Comparison of ENCODE assay signal across 15 cellular contexts in the genomic region with DNA sequence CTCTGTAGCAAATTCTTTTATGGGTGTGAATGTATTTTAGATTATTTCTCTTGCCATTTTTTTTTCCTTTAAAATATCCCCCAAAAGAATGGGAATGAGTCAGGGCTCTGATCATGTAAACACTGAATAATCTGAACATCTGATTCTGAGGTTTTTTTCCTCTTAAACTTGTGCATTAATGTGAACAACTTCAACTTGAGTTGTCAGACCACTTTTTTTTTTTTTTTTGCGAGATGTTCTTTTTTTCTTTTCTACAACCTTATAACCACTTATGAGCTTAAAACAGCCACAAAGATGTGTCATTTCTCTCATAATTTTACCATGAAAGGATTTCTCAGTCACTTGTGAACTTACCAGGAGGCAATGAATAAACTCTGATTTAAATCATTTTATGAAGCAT.
DNase-seq lines count a peak whose midpoint lies in the region; ATAC-seq and TF ChIP-seq lines count a peak whose summit lies in the region.
"Had no signal": no experiment of that assay in that cellular context is flagged by ENCODE, and none has a peak within 500 bp of the region (broad histone marks: within the 10 kb centered on the region; RNA-seq: fewer than 3 reads in every experiment).

No MANE protein-coding gene starts in this region.

- no peaks in the 10 kb centered on the region for H3K9me1 ChIP-seq in IMR-90 (ENCODE audit: insufficient read depth, low read length)

- H3K4me3 Mint-ChIP-seq in T-helper 2 cell treated with Interferon-gamma antibody and Interleukin-4, amounts not matched to agents 5 μg/mL and 100 μg/mL, for 36 hours: no peak overlapping the region
- H3K4me3 Mint-ChIP-seq: CD4-positive, CD25-positive, alpha-beta regulatory T cell had no signal

- H3K9me3 ChIP-seq in IMR-90 (ENCODE audit: control insufficient read depth, insufficient read depth, low read length): no peaks in the 10 kb centered on the region
- no peaks in the 10 kb centered on the region for H3K9me3 ChIP-seq in suprapubic skin

- no peak overlapping the region for H2AK9ac ChIP-seq in IMR-90 (replicated peaks; ENCODE audit: low read depth, low read length, poor library complexity)

- H3K4me1 ChIP-seq in IMR-90 (ENCODE audit: control insufficient read depth, insufficient read depth, low read length) (0 out of 2 replicates have a peak, but pooled peaks cover 1% of the 10 kb centered on the region), suprapubic skin (no peaks in the 10 kb centered on the region)

- H3K27ac Mint-ChIP-seq in T-helper 2 cell treated with Interferon-gamma antibody and Interleukin-4, amounts not matched to agents 5 μg/mL and 100 μg/mL, for 36 hours: no peak overlapping the region
- H3K27ac Mint-ChIP-seq: CD4-positive, CD25-positive, alpha-beta regulatory T cell had no signal

- ATAC-seq in IMR-90 (ENCODE audit: low read depth) (no peak), Right ventricle myocardium inferior (no peak)

- in situ Hi-C loops in IMR-90 (cut with MboI; ENCODE audit: low sequenced_read_pairs) (no loop called here), astrocyte of the spinal cord (cut with HindIII; ENCODE audit: low sequenced_read_pairs) (no loop called here)

- dilution Hi-C loops in IMR-90 (cut with HindIII; ENCODE audit: low sequenced_read_pairs, unreplicated experiment): no loop called here

- H2BK20ac ChIP-seq in IMR-90 (ENCODE audit: low read depth, low read length): no peak overlapping the region

- no peak overlapping the region for H3K4ac ChIP-seq in IMR-90 (ENCODE audit: low read depth, low read length)

- no peak for TF ChIP-seq RAD21 in IMR-90 (IDR thresholded peaks at IDR 0.05; ENCODE audit: low read length)

- H3K27me3 ChIP-seq in IMR-90 (ENCODE audit: control insufficient read depth, insufficient read depth, low read length): peaks cover 1% of the 10 kb centered on the region; the same call in 1 of the 2 replicates
- no peaks in the 10 kb centered on the region for H3K27me3 ChIP-seq in suprapubic skin
- H3K27me3 ChIP-seq: BLaER1 treated with 17β-estradiol and CSF1 and Interleukin-3, amounts not matched to agents 10 nM and 100 nM had no signal

- H3K23ac ChIP-seq in IMR-90 (ENCODE audit: low read depth, low read length): no peak overlapping the region

- H3K9me3 Mint-ChIP-seq in T-helper 2 cell treated with Interferon-gamma antibody and Interleukin-4, amounts not matched to agents 5 μg/mL and 100 μg/mL, for 36 hours: no peaks in the 10 kb centered on the region

- H2AFZ ChIP-seq in IMR-90 (replicated peaks; ENCODE audit: low read length, poor library complexity): no peak overlapping the region
- H2AFZ ChIP-seq: GM23248 had no signal

- no peaks in the 10 kb centered on the region for H3K4me1 Mint-ChIP-seq in T-helper 2 cell treated with Interferon-gamma antibody and Interleukin-4, amounts not matched to agents 5 μg/mL and 100 μg/mL, for 36 hours (ENCODE audit: low read depth)
- H3K4me1 Mint-ChIP-seq: CD4-positive, CD25-positive, alpha-beta regulatory T cell had no signal

- POLR2A ChIA-PET in IMR-90 (lab: Charles Lee; ENCODE audit: unreplicated experiment): no interaction called here

- H3K4me3 ChIP-seq in IMR-90 (ENCODE audit: insufficient read depth, low read depth, low read length): no peak overlapping the region
- H3K4me3 ChIP-seq in astrocyte of the spinal cord (ENCODE audit: low read depth, low read length): no peak overlapping the region
- H3K4me3 ChIP-seq in suprapubic skin: no peak overlapping the region
- H3K4me3 ChIP-seq: BLaER1 treated with 17β-estradiol and CSF1 and Interleukin-3, amounts not matched to agents 10 nM and 100 nM; GM23248 had no signal

- CTCF ChIA-PET in IMR-90 (lab: Yijun Ruan, JAX): no interaction called here

- H3K27me3 Mint-ChIP-seq in T-helper 2 cell treated with Interferon-gamma antibody and Interleukin-4, amounts not matched to agents 5 μg/mL and 100 μg/mL, for 36 hours (ENCODE audit: low read depth): peaks cover 11% of the 10 kb centered on the region

- H3K18ac ChIP-seq in IMR-90 (ENCODE audit: low read depth, low read length): no peak overlapping the region

- H3K36me3 Mint-ChIP-seq in T-helper 2 cell treated with Interferon-gamma antibody and Interleukin-4, amounts not matched to agents 5 μg/mL and 100 μg/mL, for 36 hours (ENCODE audit: low read depth): no peaks in the 10 kb centered on the region
- H3K36me3 Mint-ChIP-seq: CD4-positive, CD25-positive, alpha-beta regulatory T cell had no signal

- no peak overlapping the region for H3K4me2 ChIP-seq in IMR-90 (ENCODE audit: low read depth, low read length)
- H3K4me2 ChIP-seq: BLaER1 treated with 17β-estradiol and CSF1 and Interleukin-3, amounts not matched to agents 10 nM and 100 nM had no signal

- no peak overlapping the region for H3K9ac ChIP-seq in IMR-90 (ENCODE audit: low read depth, low read length)
- H3K9ac ChIP-seq: BLaER1 treated with 17β-estradiol and CSF1 and Interleukin-3, amounts not matched to agents 10 nM and 100 nM; GM23248 had no signal

- H3K36me3 ChIP-seq in IMR-90 (ENCODE audit: control insufficient read depth, insufficient read depth, low read length) (no peaks in the 10 kb centered on the region), suprapubic skin (no peaks in the 10 kb centered on the region)
- H3K36me3 ChIP-seq: BLaER1 treated with 17β-estradiol and CSF1 and Interleukin-3, amounts not matched to agents 10 nM and 100 nM had no signal

- H2AK5ac ChIP-seq in IMR-90 (ENCODE audit: low read depth, low read length): no peak overlapping the region

- no peaks in the 10 kb centered on the region for H3K79me1 ChIP-seq in IMR-90 (ENCODE audit: low read depth in 1 of 2, low read length in 2 of 2)

- no peak overlapping the region for H2BK120ac ChIP-seq in IMR-90 (ENCODE audit: low read depth, low read length)

- no peak overlapping the region for H4K8ac ChIP-seq in IMR-90 (ENCODE audit: low read depth in 2 of 2, low read length in 2 of 2)

- no peak overlapping the region for H3K27ac ChIP-seq in IMR-90 (ENCODE audit: insufficient read depth, low read length)
- H3K27ac ChIP-seq in suprapubic skin: no peak overlapping the region
- H3K27ac ChIP-seq: BLaER1 treated with 17β-estradiol and CSF1 and Interleukin-3, amounts not matched to agents 10 nM and 100 nM; GM23248 had no signal

- no peak for TF ChIP-seq EP300 in suprapubic skin (IDR thresholded peaks at IDR 0.05)

- WGBS in IMR-90 (ENCODE audit: extremely low coverage in 2 of 2, insufficient read length in 1 of 2), 2 experiments: no CpG with 5 or more reads among the region's 1 CpG
- 78% methylated on average over 1 of the region's 1 CpG for WGBS in suprapubic skin

- BruUV-seq in IMR-90 (replicated peaks; lab: Mats Ljungman, UMichigan): no TSS peak

- H3K14ac ChIP-seq in IMR-90 (replicated peaks; ENCODE audit: low read depth, low read length): no peak overlapping the region

- TF ChIP-seq POLR2A in IMR-90 (IDR thresholded peaks at IDR 0.05; ENCODE audit: low read depth, low read length) (no peak), suprapubic skin (IDR thresholded peaks at IDR 0.05) (no peak)

- intact Hi-C loops in IMR-90 (cut with micrococcal nuclease): no loop called here
- intact Hi-C loops in Right ventricle myocardium inferior (cut with DNase I): no loop called here

- H4K20me1 ChIP-seq in IMR-90 (ENCODE audit: insufficient read depth, low read length): no peaks in the 10 kb centered on the region
- H4K20me1 ChIP-seq: BLaER1 treated with 17β-estradiol and CSF1 and Interleukin-3, amounts not matched to agents 10 nM and 100 nM had no signal

- no peak overlapping the region for H2BK5ac ChIP-seq in IMR-90 (ENCODE audit: low read depth, low read length, poor library complexity, severe bottlenecking)

- TF ChIP-seq CTCF in IMR-90 (conservative IDR thresholded peaks at IDR 0.05; ENCODE audit: low read depth, low read length) (no peak), astrocyte of the spinal cord (IDR thresholded peaks at IDR 0.05; ENCODE audit: low read depth, low read length) (no peak), suprapubic skin (IDR thresholded peaks at IDR 0.05) (no peak)

- no peak overlapping the region for H4K91ac ChIP-seq in IMR-90 (ENCODE audit: insufficient read depth, low read depth, low read length)

- DNase-seq in EH (ENCODE audit: low read depth): peak; percentile 80
- DNase-seq in IMR-90: peak; percentile 7
- peak; percentile 5 for DNase-seq in astrocyte of the spinal cord (ENCODE audit: low read depth, low spot score)
- DNase-seq in iris pigment epithelial cell (ENCODE audit: low read depth): peak; percentile 39
- DNase-seq in T-helper 2 cell treated with Interferon-gamma antibody and Interleukin-4, amounts not matched to agents 5 μg/mL and 100 μg/mL, for 36 hours (ENCODE audit: low spot score): no peak
- DNase-seq in putamen (ENCODE audit: low spot score): no peak
- no peak for DNase-seq in Right ventricle myocardium inferior (ENCODE audit: missing footprints)
- no peak for DNase-seq in suprapubic skin (ENCODE audit: low spot score in 2 of 2)
- DNase-seq: 8988T; AML-193; CD4-positive, CD25-positive, alpha-beta regulatory T cell; DMS 273 treated with DMSO at 0.1 percent for 48 hours; GF-D8; GM23248 had no signal

- no peak overlapping the region for H2BK15ac ChIP-seq in IMR-90 (ENCODE audit: low read depth, low read length)

- H3K56ac ChIP-seq in IMR-90 (ENCODE audit: extremely low read depth, insufficient read depth, low read length): no peak overlapping the region

- no peak overlapping the region for H4K5ac ChIP-seq in IMR-90 (ENCODE audit: low read depth, low read length)

TF ChIP-seq in IMR-90, 13 proteins besides CTCF, POLR2A, EP300 and RAD21 (continues in another document):
- TF ChIP-seq RCOR1 (IDR thresholded peaks at IDR 0.05; ENCODE audit: insufficient replicate concordance, low read length) (no peak), CHD1 (IDR thresholded peaks at IDR 0.05; ENCODE audit: low read depth, low read length) (no peak), SMC3 (IDR thresholded peaks at IDR 0.05; ENCODE audit: low read depth, low read length) (no peak), USF2 (IDR thresholded peaks at IDR 0.05; ENCODE audit: low read depth, low read length) (no peak), CEBPB (IDR thresholded peaks at IDR 0.05; ENCODE audit: low read depth, low read length) (no peak), BHLHE40 (IDR thresholded peaks at IDR 0.05; ENCODE audit: low read depth, low read length) (no peak), MAZ (IDR thresholded peaks at IDR 0.05; ENCODE audit: borderline replicate concordance, low read depth, low read length) (no peak), MAFK (IDR thresholded peaks at IDR 0.05; ENCODE audit: low read depth, low read length) (no peak), MXI1 (IDR thresholded peaks at IDR 0.05; ENCODE audit: borderline replicate concordance, low read depth, low read length) (no peak)

Comparison
In these comparisons a context has a peak if more than half of its experiments do, and no peak if none do; other contexts are left out.
1. DNase-seq: peak in EH (single experiment), IMR-90 (single experiment), astrocyte of the spinal cord (single experiment) and iris pigment epithelial cell (single experiment); none in T-helper 2 cell treated with Interferon-gamma antibody and Interleukin-4, amounts not matched to agents 5 μg/mL and 100 μg/mL, for 36 hours (single experiment), putamen (single experiment), Right ventricle myocardium inferior (single experiment) and suprapubic skin (0 of 2).